ENCODE assay signal across 20 cellular contexts in genomic region chr21:35111531-35111930, GRCh38.
"Had no signal": no experiment of that assay in that cellular context is flagged by ENCODE, and none has a peak within 500 bp of the region (broad histone marks: within the 10 kb centered on the region; RNA-seq: fewer than 3 reads in every experiment).

No MANE protein-coding gene starts in this region.

- FAIRE-seq: colon had no signal

- H3K4me3 ChIP-seq: adrenal gland, ascending aorta, heart right ventricle, lower lobe of right lung, thoracic aorta, upper lobe of left lung had no signal

- DNase-seq: activated CD4-positive, alpha-beta T cell treated with anti-CD3 and anti-CD28 coated beads for 36 hours; activated CD4-positive, alpha-beta T cell treated with anti-CD3 and anti-CD28 coated beads, Interleukin-2, amount 50 U/mL, for 4 hours; activated CD8-positive, alpha-beta memory T cell treated with anti-CD3 and anti-CD28 coated beads for 24 hours; activated CD8-positive, alpha-beta memory T cell treated with anti-CD3 and anti-CD28 coated beads, Interleukin-2, amount 50 U/mL, for 48 hours; activated naive CD4-positive, alpha-beta T cell; activated T-cell treated with anti-CD3 and anti-CD28 coated beads, Interleukin-2, amount 50 U/mL, for 4 hours; adrenal gland; brain microvascular endothelial cell; effector memory CD4-positive, alpha-beta T cell; heart right ventricle; islet precursor cell; lower lobe of right lung; natural killer cell; stimulated activated CD4-positive, alpha-beta T cell treated with anti-CD3 and anti-CD28 coated beads, Interleukin-2, amount 100 ng/mL, for 48 hours; stimulated activated naive CD4-positive, alpha-beta T cell; T1000; upper lobe of left lung had no signal

- H3K27ac ChIP-seq: adrenal gland, ascending aorta, brain microvascular endothelial cell, heart right ventricle, lower lobe of right lung, thoracic aorta, upper lobe of left lung had no signal

- H3K36me3 ChIP-seq: adrenal gland, ascending aorta, brain microvascular endothelial cell, heart right ventricle, lower lobe of right lung, thoracic aorta, upper lobe of left lung had no signal

- H3K27me3 ChIP-seq: adrenal gland, ascending aorta, brain microvascular endothelial cell, upper lobe of left lung had no signal

- H3K9me3 ChIP-seq: adrenal gland, ascending aorta, lower lobe of right lung, thoracic aorta, upper lobe of left lung had no signal

- H3K4me1 ChIP-seq: adrenal gland, ascending aorta, heart right ventricle, lower lobe of right lung, upper lobe of left lung had no signal
